In genomic region chr2:181354626-181355025, GRCh38 we compare ENCODE assay signal across 14 cellular contexts.
DNase-seq lines count a peak whose midpoint lies in the region; ATAC-seq, FAIRE-seq and TF ChIP-seq lines count a peak whose summit lies in the region.
"Had no signal": no experiment of that assay in that cellular context is flagged by ENCODE, and none has a peak within 500 bp of the region (broad histone marks: within the 10 kb centered on the region; RNA-seq: fewer than 3 reads in every experiment).

No MANE protein-coding gene starts in this region.

- no peaks in the 10 kb centered on the region for H3K9me1 ChIP-seq in keratinocyte (ENCODE audit: control insufficient read depth, extremely low read depth, insufficient read depth, low read length)

- dilution Hi-C loops in keratinocyte (cut with MboI; ENCODE audit: extremely low pct_ligation_motif_present, low sequenced_read_pairs) = no loop called here

- no peaks in the 10 kb centered on the region for H3K27me3 ChIP-seq in keratinocyte (ENCODE audit: control insufficient read depth, extremely low read depth, insufficient read depth, low read length)

- H3K9ac ChIP-seq in keratinocyte (ENCODE audit: control insufficient read depth, extremely low read depth, insufficient read depth, low read length) = no peak overlapping the region
- no peak overlapping the region for H3K9ac ChIP-seq in kidney (ENCODE audit: low read length in 2 of 2)

- H2AFZ ChIP-seq in keratinocyte (ENCODE audit: control insufficient read depth, low read length) = no peak overlapping the region

- no peaks in the 10 kb centered on the region for H3K36me3 ChIP-seq in keratinocyte (ENCODE audit: control insufficient read depth in 2 of 2, extremely low read depth in 1 of 2, insufficient read depth in 2 of 2, low read length in 2 of 2)
- H3K36me3 ChIP-seq in kidney (ENCODE audit: control insufficient read depth in 1 of 2, insufficient read depth in 2 of 2, low read length in 2 of 2) = no peaks in the 10 kb centered on the region

- FAIRE-seq in keratinocyte (lab: Jason Lieb, UNC) (peak; percentile 78), kidney (lab: Jason Lieb, UNC) (no peak)
- FAIRE-seq: GM18507 had no signal

- ATAC-seq in HG02759 (IDR thresholded peaks at IDR 0.05; ENCODE audit: unreplicated experiment) (peak; percentile 49), GM21390 (IDR thresholded peaks at IDR 0.05; ENCODE audit: unreplicated experiment) (no peak)
- ATAC-seq: naive thymus-derived CD4-positive, alpha-beta T cell had no signal

- no peak overlapping the region for H3K27ac ChIP-seq in keratinocyte (ENCODE audit: control insufficient read depth, insufficient read depth, low read length)
- no peak overlapping the region for H3K27ac ChIP-seq in kidney (ENCODE audit: low read depth in 2 of 2, low read length in 2 of 2)

- H3K4me1 ChIP-seq in keratinocyte (ENCODE audit: control insufficient read depth, extremely low read depth, insufficient read depth, low read length) (peaks cover 4% of the 10 kb centered on the region), kidney (ENCODE audit: control insufficient read depth in 1 of 2, insufficient read depth in 1 of 2, low read depth in 1 of 2, low read length in 2 of 2) (no peaks in the 10 kb centered on the region)

- DNase-seq in AG09319 (ENCODE audit: extremely low read depth, low read depth) = peak; percentile 32
- DNase-seq in amniotic epithelial cell (ENCODE audit: low read depth) = peak; percentile 91
- no peak for DNase-seq in keratinocyte (ENCODE audit: low read depth, low spot score)
- no peak for DNase-seq in kidney
- no peak for DNase-seq in DMS153 (lab: John Stamatoyannopoulos, UW)
- no peak for DNase-seq in DMS 273 (lab: John Stamatoyannopoulos, UW; ENCODE audit: unreplicated experiment)
- DNase-seq: activated B cell treated with CpG ODN at 0.5 μM for 24 hours; activated effector memory CD4-positive, alpha-beta T cell treated with Interleukin-2 at 50 U/mL for 16 hours; naive thymus-derived CD4-positive, alpha-beta T cell; NCI-H2171; stimulated activated CD4-positive, alpha-beta T cell treated with anti-CD3 and anti-CD28 coated beads, Interleukin-12 subunit alpha, Interleukin-12 subunit beta, amount 100 ng/mL, for 4 hours had no signal

- no peaks in the 10 kb centered on the region for H4K20me1 ChIP-seq in keratinocyte (ENCODE audit: control insufficient read depth, extremely low read depth, insufficient read depth, low read length)

- TF ChIP-seq CTCF in AG09319 (IDR thresholded peaks at IDR 0.05; ENCODE audit: low read depth, low read length) = no peak
- no peak for TF ChIP-seq CTCF in keratinocyte (optimal IDR thresholded peaks at IDR 0.05 in 1 of 3, IDR thresholded peaks at IDR 0.05 in 1 of 3, conservative IDR thresholded peaks at IDR 0.05 in 1 of 3; ENCODE audit: extremely low read depth in 1 of 3, insufficient read depth in 2 of 3, low read length in 3 of 3)
- no peak for TF ChIP-seq CTCF in kidney (IDR thresholded peaks at IDR 0.05; ENCODE audit: borderline replicate concordance, extremely low read depth, insufficient read depth)

- no peaks in the 10 kb centered on the region for H3K9me3 ChIP-seq in keratinocyte (ENCODE audit: control insufficient read depth, low read depth, low read length)
- no peaks in the 10 kb centered on the region for H3K9me3 ChIP-seq in kidney (ENCODE audit: control insufficient read depth in 1 of 2, low read length in 2 of 2)

- no peaks in the 10 kb centered on the region for H3K79me2 ChIP-seq in keratinocyte (ENCODE audit: control insufficient read depth, insufficient read depth, low read length)

- no peak overlapping the region for H3K4me3 ChIP-seq in keratinocyte (ENCODE audit: control insufficient read depth in 2 of 3, extremely low read depth in 1 of 3, insufficient read depth in 2 of 3, low read depth in 1 of 3, low read length in 3 of 3)
- H3K4me3 ChIP-seq in kidney (ENCODE audit: low read length in 2 of 2) = no peak overlapping the region

- H3K4me2 ChIP-seq in keratinocyte (ENCODE audit: control insufficient read depth, extremely low read depth, insufficient read depth, low read depth, low read length) = no peak overlapping the region

- intact Hi-C loops in kidney (cut with DNase I) = no loop called here

Comparison
In these comparisons a context has a peak if more than half of its experiments do, and no peak if none do; other contexts are left out.
1. DNase-seq: peak in AG09319 (single experiment) and amniotic epithelial cell (single experiment); none in keratinocyte (single experiment), kidney (single experiment), DMS153 (single experiment) and DMS 273 (single experiment).